ENCODE assay signal across 9 cellular contexts in genomic region chr1:41495171-41495948, GRCh38. TPM values are rescaled to one million over a fixed set of nuclear protein-coding genes. Genes with fewer than 3 reads are reported as not detected.
A peak's percentile ranks its signal among the peaks of the same experiment; 100 is the strongest.
DNase-seq lines count a peak whose midpoint lies in the region; ATAC-seq, FAIRE-seq and TF ChIP-seq lines count a peak whose summit lies in the region.
"Had no signal": no experiment of that assay in that cellular context is flagged by ENCODE, and none has a peak within 500 bp of the region (broad histone marks: within the 10 kb centered on the region; RNA-seq: fewer than 3 reads in every experiment).

No MANE protein-coding gene starts in this region.

- TF ChIP-seq POLR2A in adrenal gland (IDR thresholded peaks at IDR 0.05) (no peak), tibial nerve (IDR thresholded peaks at IDR 0.05) (no peak)

- H3K79me2 ChIP-seq in DND-41 (ENCODE audit: insufficient read depth, low read length): no peaks in the 10 kb centered on the region
- no peaks in the 10 kb centered on the region for H3K79me2 ChIP-seq in keratinocyte (ENCODE audit: control insufficient read depth, insufficient read depth, low read length)

- 51 to 67% (median 62%) methylated on average over 12 to 19 of the region's 19 CpGs for WGBS in adrenal gland, 4 donors
- WGBS in tibial nerve, 2 donors: 66 to 70% methylated on average over 18 to 19 of the region's 19 CpGs

- H3K4me3 ChIP-seq in DND-41 (ENCODE audit: low read depth in 1 of 2, low read length in 2 of 2): no peak overlapping the region
- H3K4me3 ChIP-seq in adrenal gland: peak overlapping the region in 1 of 4 donors; percentile 37
- no peak overlapping the region for H3K4me3 ChIP-seq in keratinocyte (ENCODE audit: control insufficient read depth in 2 of 3, extremely low read depth in 1 of 3, insufficient read depth in 2 of 3, low read depth in 1 of 3, low read length in 3 of 3)
- peak overlapping the region in 3 of 4 donors; percentile 34 to 45 (median 45) for H3K4me3 ChIP-seq in tibial nerve

- no peak overlapping the region for H3K4me2 ChIP-seq in DND-41 (ENCODE audit: insufficient read depth, low read length)
- H3K4me2 ChIP-seq in keratinocyte (ENCODE audit: control insufficient read depth, extremely low read depth, insufficient read depth, low read depth, low read length): peak overlapping the region; percentile 55

- TF ChIP-seq EP300 in tibial nerve (IDR thresholded peaks at IDR 0.05): no peak

- H3K27me3 ChIP-seq in DND-41 (ENCODE audit: insufficient read depth, low read length, poor library complexity): no peaks in the 10 kb centered on the region
- H3K27me3 ChIP-seq in adrenal gland: no peaks in the 10 kb centered on the region
- H3K27me3 ChIP-seq in keratinocyte (ENCODE audit: control insufficient read depth, extremely low read depth, insufficient read depth, low read length): no peaks in the 10 kb centered on the region
- no peaks in the 10 kb centered on the region for H3K27me3 ChIP-seq in tibial nerve

- DNase-seq in DND-41 (no peak), Kasumi-1 (lab: John Stamatoyannopoulos, UW) (peak; percentile 49 to 51), adrenal gland (peak in 6 of 7 donors; percentile 60 to 74 (median 70)), keratinocyte (ENCODE audit: low read depth, low spot score) (no peak), tibial nerve (ENCODE audit: low spot score in 2 of 2) (no peak), OCI-M2 (lab: John Stamatoyannopoulos, UW; ENCODE audit: unreplicated experiment) (no peak)

- ATAC-seq in DND-41 (ENCODE audit: insufficient read depth, low read depth): peak; percentile 23; the same call in 1 of the 3 replicates
- no peak for ATAC-seq in HG02981 (IDR thresholded peaks at IDR 0.05; ENCODE audit: unreplicated experiment)
- ATAC-seq in GM19397 (IDR thresholded peaks at IDR 0.05; ENCODE audit: unreplicated experiment): no peak

- no peak for FAIRE-seq in keratinocyte (lab: Jason Lieb, UNC)

- peak; percentile 30 for TF ChIP-seq CTCF in DND-41 (IDR thresholded peaks at IDR 0.05; ENCODE audit: borderline replicate concordance, extremely low read depth, low read length, poor library complexity, severe bottlenecking)
- TF ChIP-seq CTCF in adrenal gland (IDR thresholded peaks at IDR 0.05): peak in 1 of 6 experiments; percentile 16
- peak in 2 of 3 experiments; percentile 36 to 50 for TF ChIP-seq CTCF in keratinocyte (optimal IDR thresholded peaks at IDR 0.05 in 1 of 3, IDR thresholded peaks at IDR 0.05 in 1 of 3, conservative IDR thresholded peaks at IDR 0.05 in 1 of 3; ENCODE audit: extremely low read depth in 1 of 3, insufficient read depth in 2 of 3, low read length in 3 of 3)
- TF ChIP-seq CTCF in tibial nerve (IDR thresholded peaks at IDR 0.05): peak in 3 of 5 experiments; percentile 9 to 13 (median 9)

- peaks cover 3% of the 10 kb centered on the region for H3K9me1 ChIP-seq in keratinocyte (ENCODE audit: control insufficient read depth, extremely low read depth, insufficient read depth, low read length)

- H3K9me3 ChIP-seq in DND-41 (ENCODE audit: insufficient read depth, low read length, severe bottlenecking) (no peaks in the 10 kb centered on the region), adrenal gland (replicated peaks in 1 of 3) (no peaks in the 10 kb centered on the region), keratinocyte (ENCODE audit: control insufficient read depth, low read depth, low read length) (no peaks in the 10 kb centered on the region), tibial nerve (no peaks in the 10 kb centered on the region)

- dilution Hi-C loops in keratinocyte (cut with MboI; ENCODE audit: extremely low pct_ligation_motif_present, low sequenced_read_pairs): no loop called here

- H3K4me1 ChIP-seq in DND-41 (ENCODE audit: insufficient read depth, low read length): no peaks in the 10 kb centered on the region
- peaks cover 15 to 22% of the 10 kb centered on the region in 2 donors for H3K4me1 ChIP-seq in adrenal gland (replicated peaks in 1 of 2)
- peaks cover 75% of the 10 kb centered on the region for H3K4me1 ChIP-seq in keratinocyte (ENCODE audit: control insufficient read depth, extremely low read depth, insufficient read depth, low read length)
- peaks cover 0 to 52% (median 22%) of the 10 kb centered on the region in 4 donors for H3K4me1 ChIP-seq in tibial nerve

- H3K36me3 ChIP-seq in DND-41 (ENCODE audit: insufficient read depth, low read length) (no peaks in the 10 kb centered on the region), adrenal gland (replicated peaks in 1 of 2) (no peaks in the 10 kb centered on the region), keratinocyte (ENCODE audit: control insufficient read depth in 2 of 2, extremely low read depth in 1 of 2, insufficient read depth in 2 of 2, low read length in 2 of 2) (no peaks in the 10 kb centered on the region), tibial nerve (no peaks in the 10 kb centered on the region)

- H4K20me1 ChIP-seq in DND-41 (ENCODE audit: insufficient read depth, low read length) (peaks cover 3% of the 10 kb centered on the region; the same call in 1 of the 2 replicates), keratinocyte (ENCODE audit: control insufficient read depth, extremely low read depth, insufficient read depth, low read length) (no peaks in the 10 kb centered on the region)

- intact Hi-C loops in adrenal gland (cut with DNase I): no loop called here

- no peak overlapping the region for H3K9ac ChIP-seq in DND-41 (ENCODE audit: low read depth, low read length)
- H3K9ac ChIP-seq in keratinocyte (ENCODE audit: control insufficient read depth, extremely low read depth, insufficient read depth, low read length): peak overlapping the region; percentile 74

- H2AFZ ChIP-seq in DND-41 (ENCODE audit: low read depth, low read length) (no peak overlapping the region), keratinocyte (ENCODE audit: control insufficient read depth, low read length) (no peak overlapping the region)

- no peak overlapping the region for H3K27ac ChIP-seq in DND-41 (ENCODE audit: low read length)
- peak overlapping the region in 4 of 5 donors; percentile 33 to 81 (median 65) for H3K27ac ChIP-seq in adrenal gland
- H3K27ac ChIP-seq in keratinocyte (ENCODE audit: control insufficient read depth, insufficient read depth, low read length): peak overlapping the region; percentile 71
- peak overlapping the region; percentile 83 to 98 (median 94) for H3K27ac ChIP-seq in tibial nerve

RNA-seq across cellular contexts. Expression of gene EDN2, which starts 10.9 kb away (rescaled TPM):
- total RNA-seq in adrenal gland (not detected), tibial nerve (1 to 10 TPM in 1 of 4 donors, under 1 TPM in 1, not detected in 2; 0.78 to 3.1 TPM)
- polyA plus RNA-seq in adrenal gland (under 1 TPM in 1 of 3 donors, not detected in 2; 0.07 TPM), keratinocyte (0.06 to 0.34 TPM (median 0.32 TPM) in 3 replicates)
- 0.42 TPM for polyA plus RNA-seq in keratinocyte (2011; ENCODE audit: low read depth)
- 0.18 and 0.22 TPM in 2 replicates for polyA plus RNA-seq in keratinocyte (2011; cell fraction: cytosol; rRNA removed)
- polyA plus RNA-seq in keratinocyte (2011; cell fraction: nucleus; rRNA removed): 0.38 and 0.60 TPM in 2 replicates
- polyA plus RNA-seq in keratinocyte (2012; ENCODE audit: low replicate concordance): 1.9 TPM in 1 of 2 replicates, not detected in the other
- polyA minus RNA-seq in keratinocyte: 0.64 TPM in 1 of 3 replicates, not detected in the others
- not detected for polyA minus RNA-seq in keratinocyte (2011; cell fraction: cytosol; rRNA and poly(A)+ RNA removed)
- 0.32 TPM in 1 of 2 replicates, not detected in the other for polyA minus RNA-seq in keratinocyte (2011; cell fraction: nucleus; rRNA and poly(A)+ RNA removed)
- total RNA-seq: T-helper 1 cell treated with Interleukin-12 subunit alpha and Interleukin-12 subunit beta and Interleukin-4 antibody, amounts not matched to agents 30 ng/mL and 1 ng/mL, for 36 hours had no signal

Comparison
In these comparisons a context has a peak if more than half of its experiments do, and no peak if none do; other contexts are left out.
1. DNase-seq: peak in Kasumi-1 (2 of 2) and adrenal gland (6 of 7); none in DND-41 (single experiment), keratinocyte (single experiment), tibial nerve (0 of 2) and OCI-M2 (single experiment).
2. H3K4me3 ChIP-seq: peak in tibial nerve (3 of 4); none in DND-41 (0 of 2) and keratinocyte (0 of 3).